ENCODE assay signal across 19 cellular contexts in genomic region chr10:46999217-46999616, GRCh38.
"Had no signal": no experiment of that assay in that cellular context is flagged by ENCODE, and none has a peak within 500 bp of the region (broad histone marks: within the 10 kb centered on the region; RNA-seq: fewer than 3 reads in every experiment).

No MANE protein-coding gene starts in this region.

- H3K4me1 Mint-ChIP-seq: memory B cell; mesothelial cell of epicardium; naive B cell; nephron progenitor cell; stimulated activated naive B cell treated with anti-CD40 and anti-IgM and Interleukin-4, amounts not matched to agents 10 μg/mL and 1 μg/mL and 100 μg/mL, for 72 hours; stimulated activated naive CD8-positive, alpha-beta T cell treated with anti-CD3 and anti-CD28 coated beads, Interleukin-15, amount 100 ng/mL, for 72 hours had no signal

- H3K27ac Mint-ChIP-seq: memory B cell; mesothelial cell of epicardium; naive B cell; nephron progenitor cell; stimulated activated naive B cell treated with anti-CD40 and anti-IgM and Interleukin-4, amounts not matched to agents 10 μg/mL and 1 μg/mL and 100 μg/mL, for 72 hours; stimulated activated naive CD8-positive, alpha-beta T cell treated with anti-CD3 and anti-CD28 coated beads, Interleukin-15, amount 100 ng/mL, for 72 hours had no signal

- H3K27me3 Mint-ChIP-seq: stimulated activated naive CD8-positive, alpha-beta T cell treated with anti-CD3 and anti-CD28 coated beads, Interleukin-15, amount 100 ng/mL, for 72 hours had no signal

- H3K36me3 Mint-ChIP-seq: mesothelial cell of epicardium had no signal

- DNase-seq: cortex of kidney; dorsolateral prefrontal cortex; effector CD8-positive, alpha-beta T cell; glutamatergic neuron; islet precursor cell; left ventricle myocardium inferior; lower lobe of right lung; naive B cell; nephron progenitor cell; psoas muscle; retina; right lobe of liver; stimulated activated CD4-positive, alpha-beta T cell treated with anti-CD3 and anti-CD28 coated beads, Interleukin-2, amount 100 ng/mL, for 24 hours; stimulated activated CD4-positive, alpha-beta T cell treated with anti-CD3 and anti-CD28 coated beads, Interleukin-4, amount 100 ng/mL, for 4 hours; stimulated activated naive B cell treated with anti-CD40 and anti-IgM and Interleukin-4, amounts not matched to agents 10 μg/mL and 1 μg/mL and 100 μg/mL, for 72 hours; stimulated activated naive CD8-positive, alpha-beta T cell treated with anti-CD3 and anti-CD28 coated beads, Interleukin-15, amount 100 ng/mL, for 72 hours; testis had no signal

- H3K4me3 Mint-ChIP-seq: memory B cell; mesothelial cell of epicardium; naive B cell; nephron progenitor cell; stimulated activated naive B cell treated with anti-CD40 and anti-IgM and Interleukin-4, amounts not matched to agents 10 μg/mL and 1 μg/mL and 100 μg/mL, for 72 hours; stimulated activated naive CD8-positive, alpha-beta T cell treated with anti-CD3 and anti-CD28 coated beads, Interleukin-15, amount 100 ng/mL, for 72 hours had no signal
